ENCODE assay signal across 13 cellular contexts in genomic region chr10:30542001-30542861, GRCh38.
DNase-seq lines count a peak whose midpoint lies in the region; ATAC-seq and FAIRE-seq lines count a peak whose summit lies in the region.
"Had no signal": no experiment of that assay in that cellular context is flagged by ENCODE, and none has a peak within 500 bp of the region (broad histone marks: within the 10 kb centered on the region; RNA-seq: fewer than 3 reads in every experiment).

No MANE protein-coding gene starts in this region.

- DNase-seq in DMS53 (lab: John Stamatoyannopoulos, UW) (peak; percentile 56), NOMO-1 treated with dmso at 0.1 percent for 144 hours (lab: John Stamatoyannopoulos, UW; ENCODE audit: unreplicated experiment) (peak; percentile 89), mucosa of gallbladder (ENCODE audit: low spot score) (peak; percentile 64), frontal cortex (ENCODE audit: low spot score in 2 of 2) (no peak), NCI-H526 treated with DMSO at 0.1 percent for 48 hours (lab: John Stamatoyannopoulos, UW) (no peak)
- DNase-seq in activated effector memory CD4-positive, alpha-beta T cell treated with Interleukin-2 at 50 U/mL for 16 hours: no peak
- DNase-seq: activated CD4-positive, alpha-beta T cell treated with anti-CD3 and anti-CD28 coated beads, Interleukin-2, amount 10 ng/mL, durations not matched to agents 24 days and 14 days; amygdala; Calu3; immature natural killer cell had no signal

- ATAC-seq in GM19463 (IDR thresholded peaks at IDR 0.05; ENCODE audit: unreplicated experiment) (peak; percentile 57), GM19324 (IDR thresholded peaks at IDR 0.05; ENCODE audit: low FRiP score, unreplicated experiment) (no peak)
- ATAC-seq: Panc1 had no signal

- FAIRE-seq in frontal cortex (lab: Jason Lieb, UNC): no peak

Comparison
In these comparisons a context has a peak if more than half of its experiments do, and no peak if none do; other contexts are left out.
1. DNase-seq: peak in DMS53 (single experiment), NOMO-1 treated with dmso at 0.1 percent for 144 hours (single experiment) and mucosa of gallbladder (single experiment); none in frontal cortex (0 of 2), NCI-H526 treated with DMSO at 0.1 percent for 48 hours (single experiment) and activated effector memory CD4-positive, alpha-beta T cell treated with Interleukin-2 at 50 U/mL for 16 hours (single experiment).